In genomic region chr4:34731045-34731444, GRCh38 we compare ENCODE assay signal across 25 cellular contexts.
DNase-seq lines count a peak whose midpoint lies in the region; ATAC-seq and TF ChIP-seq lines count a peak whose summit lies in the region.
"Had no signal": no experiment of that assay in that cellular context is flagged by ENCODE, and none has a peak within 500 bp of the region (broad histone marks: within the 10 kb centered on the region; RNA-seq: fewer than 3 reads in every experiment).

No MANE protein-coding gene starts in this region.

- H3K9me3 Mint-ChIP-seq in mesothelial cell of epicardium, result peaks cover 16% of the 10 kb centered on the region
- H3K9me3 Mint-ChIP-seq: activated naive CD8-positive, alpha-beta T cell treated with anti-CD3 and anti-CD28 coated beads, Interleukin-2, amount 10 ng/mL, durations not matched to agents 7 days and 5 days; dendritic cell treated with granulocyte-macrophage colony-stimulating factor and Interleukin-4, amounts not matched to agents 40 ng/mL and 50 ng/mL, for 4 days had no signal

- no peak overlapping the region for H3K4me3 Mint-ChIP-seq in mesothelial cell of epicardium
- H3K4me3 Mint-ChIP-seq: activated naive CD8-positive, alpha-beta T cell treated with anti-CD3 and anti-CD28 coated beads, Interleukin-2, amount 10 ng/mL, durations not matched to agents 7 days and 5 days; activated T-helper 17 cell treated with anti-CD3 and anti-CD28 coated beads, Interleukin-2, amount 50 U/mL, for 72 hours; dendritic cell treated with granulocyte-macrophage colony-stimulating factor and Interleukin-4, amounts not matched to agents 40 ng/mL and 50 ng/mL, for 4 days had no signal

- H3K27me3 Mint-ChIP-seq in mesothelial cell of epicardium (ENCODE audit: low read depth), result no peaks in the 10 kb centered on the region
- H3K27me3 Mint-ChIP-seq: activated naive CD8-positive, alpha-beta T cell treated with anti-CD3 and anti-CD28 coated beads, Interleukin-2, amount 10 ng/mL, durations not matched to agents 7 days and 5 days; activated T-helper 17 cell treated with anti-CD3 and anti-CD28 coated beads, Interleukin-2, amount 50 U/mL, for 72 hours; dendritic cell treated with granulocyte-macrophage colony-stimulating factor and Interleukin-4, amounts not matched to agents 40 ng/mL and 50 ng/mL, for 4 days had no signal

- intact Hi-C loops in Right ventricle myocardium superior (cut with DNase I) (no loop called here), left ventricle myocardium inferior (cut with micrococcal nuclease) (no loop called here)

- no peaks in the 10 kb centered on the region for H3K36me3 ChIP-seq in left ventricle myocardium inferior
- no peaks in the 10 kb centered on the region for H3K36me3 ChIP-seq in SJCRH30
- H3K36me3 ChIP-seq: BE2C, cardiac muscle cell, neutrophil had no signal

- H3K4me1 Mint-ChIP-seq in mesothelial cell of epicardium, result peaks cover 10% of the 10 kb centered on the region
- H3K4me1 Mint-ChIP-seq: activated naive CD8-positive, alpha-beta T cell treated with anti-CD3 and anti-CD28 coated beads, Interleukin-2, amount 10 ng/mL, durations not matched to agents 7 days and 5 days; activated T-helper 17 cell treated with anti-CD3 and anti-CD28 coated beads, Interleukin-2, amount 50 U/mL, for 72 hours had no signal

- H3K36me3 Mint-ChIP-seq in mesothelial cell of epicardium, result peaks cover 3% of the 10 kb centered on the region
- H3K36me3 Mint-ChIP-seq: activated naive CD8-positive, alpha-beta T cell treated with anti-CD3 and anti-CD28 coated beads, Interleukin-2, amount 10 ng/mL, durations not matched to agents 7 days and 5 days had no signal

- TF ChIP-seq CTCF in left ventricle myocardium inferior (IDR thresholded peaks at IDR 0.05; ENCODE audit: borderline replicate concordance), result no peak
- TF ChIP-seq CTCF in epithelial cell of esophagus (IDR thresholded peaks at IDR 0.05; ENCODE audit: insufficient read depth, low read depth, low read length, missing control alignments), result no peak
- TF ChIP-seq CTCF in mesothelial cell of epicardium (IDR thresholded peaks at IDR 0.05; ENCODE audit: unreplicated experiment), result no peak

- ATAC-seq in Right ventricle myocardium superior (ENCODE audit: poor library complexity), result peak; percentile 39
- ATAC-seq in HG03442 (IDR thresholded peaks at IDR 0.05; ENCODE audit: unreplicated experiment), result no peak
- no peak for ATAC-seq in HG03521 (IDR thresholded peaks at IDR 0.05; ENCODE audit: unreplicated experiment)
- ATAC-seq: activated T-helper 17 cell treated with anti-CD3 and anti-CD28 coated beads, Interleukin-2, amount 50 U/mL, for 72 hours; SK-N-SH treated with all-trans-retinoic acid at 6 μM for 48 hours; stimulated activated naive CD8-positive, alpha-beta T cell treated with anti-CD3 and anti-CD28 coated beads, Interleukin-15, Interleukin-2, amounts not matched to agents 100 U/mL and 50 U/mL, for 24 hours had no signal

- H3K9me3 ChIP-seq in left ventricle myocardium inferior (replicated peaks) (no peaks in the 10 kb centered on the region), SJCRH30 (replicated peaks) (no peaks in the 10 kb centered on the region)
- H3K9me3 ChIP-seq: BE2C, neutrophil had no signal

- H3K27ac ChIP-seq in left ventricle myocardium inferior (replicated peaks), result no peak overlapping the region
- no peak overlapping the region for H3K27ac ChIP-seq in SJCRH30
- H3K27ac ChIP-seq: cardiac muscle cell, neutrophil, VCaP had no signal

- H3K27me3 ChIP-seq in left ventricle myocardium inferior (ENCODE audit: low read depth), result no peaks in the 10 kb centered on the region
- no peaks in the 10 kb centered on the region for H3K27me3 ChIP-seq in SJCRH30
- H3K27me3 ChIP-seq: BE2C, cardiac muscle cell, neutrophil had no signal

- H3K27ac Mint-ChIP-seq in mesothelial cell of epicardium, result peak overlapping the region; percentile 24
- H3K27ac Mint-ChIP-seq: activated naive CD8-positive, alpha-beta T cell treated with anti-CD3 and anti-CD28 coated beads, Interleukin-2, amount 10 ng/mL, durations not matched to agents 7 days and 5 days; activated T-helper 17 cell treated with anti-CD3 and anti-CD28 coated beads, Interleukin-2, amount 50 U/mL, for 72 hours; dendritic cell treated with granulocyte-macrophage colony-stimulating factor and Interleukin-4, amounts not matched to agents 40 ng/mL and 50 ng/mL, for 4 days had no signal

- H3K4me1 ChIP-seq in left ventricle myocardium inferior, result no peaks in the 10 kb centered on the region
- peaks cover 31% of the 10 kb centered on the region for H3K4me1 ChIP-seq in SJCRH30
- H3K4me1 ChIP-seq: BE2C had no signal

- no peak overlapping the region for H3K4me3 ChIP-seq in left ventricle myocardium inferior
- no peak overlapping the region for H3K4me3 ChIP-seq in epithelial cell of esophagus (ENCODE audit: low read length)
- H3K4me3 ChIP-seq in SJCRH30, result no peak overlapping the region
- H3K4me3 ChIP-seq: cardiac muscle cell, lung had no signal

- DNase-seq in Right ventricle myocardium superior (no peak), left ventricle myocardium inferior (no peak), epithelial cell of esophagus (ENCODE audit: low read depth) (peak; percentile 75), mesothelial cell of epicardium (ENCODE audit: low spot score in 2 of 2, unreplicated experiment in 2 of 2) (no peak), NCI-H2171 (lab: John Stamatoyannopoulos, UW) (no peak), SJCRH30 (no peak)
- DNase-seq: activated CD4-positive, alpha-beta T cell treated with anti-CD3 and anti-CD28 coated beads, Interleukin-2, amount 50 U/mL, for 1 hour; activated naive CD8-positive, alpha-beta T cell treated with anti-CD3 and anti-CD28 coated beads, Interleukin-2, amount 10 ng/mL, durations not matched to agents 7 days and 5 days; BE2C; IMR-90; NCI-H1436; NCI-H526; stimulated activated CD4-positive, alpha-beta T cell treated with anti-CD3 and anti-CD28 coated beads, Interleukin-12 subunit alpha, Interleukin-12 subunit beta, amount 100 ng/mL, for 4 hours; stimulated activated CD4-positive, alpha-beta T cell treated with anti-CD3 and anti-CD28 coated beads, Interleukin-4, amount 100 ng/mL, for 4 hours; stimulated activated naive CD8-positive, alpha-beta T cell treated with anti-CD3 and anti-CD28 coated beads, Interleukin-15, Interleukin-2, amounts not matched to agents 100 U/mL and 50 U/mL, for 24 hours; trophoblast cell had no signal
